Comparison of ENCODE assay signal across 19 cellular contexts in the genomic region with DNA sequence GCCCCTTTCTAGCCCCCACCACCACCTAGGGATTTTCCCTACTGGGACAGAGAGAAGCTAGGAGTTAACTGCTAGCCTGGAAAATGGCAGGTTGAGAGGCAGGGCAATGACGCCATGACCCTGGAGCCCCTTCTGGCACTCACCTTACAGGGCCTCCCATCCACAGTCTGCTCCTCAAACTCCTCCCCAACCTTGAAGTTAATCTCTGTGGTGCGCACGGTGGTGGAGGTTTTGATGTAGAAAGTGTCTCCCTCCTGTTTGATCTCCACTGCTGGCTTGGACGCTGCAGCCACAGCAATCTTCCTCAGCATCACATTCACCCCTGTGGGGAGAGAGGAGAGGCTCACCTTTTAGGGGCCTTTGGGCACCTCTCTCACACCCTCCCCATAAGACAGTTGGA. TPM values are rescaled to one million over a fixed set of nuclear protein-coding genes. Genes with fewer than 3 reads are reported as not detected.
DNase-seq lines count a peak whose midpoint lies in the region; ATAC-seq and TF ChIP-seq lines count a peak whose summit lies in the region.
"Had no signal": no experiment of that assay in that cellular context is flagged by ENCODE, and none has a peak within 500 bp of the region (broad histone marks: within the 10 kb centered on the region; RNA-seq: fewer than 3 reads in every experiment).

No MANE protein-coding gene starts in this region.

- H4K20me1 ChIP-seq in DND-41 (ENCODE audit: insufficient read depth, low read length), result peaks cover 3% of the 10 kb centered on the region; the same call in 1 of the 2 replicates

- CTCF ChIA-PET in RWPE1 (lab: Yijun Ruan, JAX), result interaction anchor here (2.4 to 17.0 kb wide), 2 partner anchors 10 to 25 kb away, joined by 15 to 225 read pairs; no protein-coding TSS in a partner anchor

- no peak overlapping the region for H3K18ac ChIP-seq in neuronal stem cell (ENCODE audit: low read length)

- POLR2A ChIA-PET in RWPE1 (lab: Yijun Ruan, JAX; ENCODE audit: low non-redundant PET), result no interaction called here

- no peaks in the 10 kb centered on the region for H3K36me3 ChIP-seq in DND-41 (ENCODE audit: insufficient read depth, low read length)
- H3K36me3 ChIP-seq in neuronal stem cell (replicated peaks in 1 of 2; ENCODE audit: control insufficient read depth in 2 of 2, insufficient read depth in 2 of 2, low read length in 2 of 2), result peaks cover 26% of the 10 kb centered on the region in 2 donors
- H3K36me3 ChIP-seq: Peyer's patch had no signal

- peaks cover 10% of the 10 kb centered on the region for H3K4me1 ChIP-seq in DND-41 (ENCODE audit: insufficient read depth, low read length)
- peaks cover 15 to 24% of the 10 kb centered on the region in 2 donors for H3K4me1 ChIP-seq in neuronal stem cell (ENCODE audit: control insufficient read depth in 2 of 2, insufficient read depth in 1 of 2, low read depth in 1 of 2, low read length in 2 of 2)

- H3K4me2 ChIP-seq in DND-41 (ENCODE audit: insufficient read depth, low read length) (no peak overlapping the region), neuronal stem cell (ENCODE audit: insufficient read depth, low read length, poor library complexity, severe bottlenecking) (no peak overlapping the region)

- DNase-seq in DND-41, result no peak
- DNase-seq in RWPE1 (ENCODE audit: low spot score), result no peak
- peak; percentile 27 for DNase-seq in left kidney (ENCODE audit: low read depth, low spot score)
- DNase-seq in neuronal stem cell (ENCODE audit: low spot score), result no peak
- no peak for DNase-seq in HCEC 1CT
- no peak for DNase-seq in effector CD4-positive, alpha-beta T cell
- DNase-seq: ACHN, C1 segment of cervical spinal cord, MM.1S, NCI-H1092, NCI-H2081, NCI-H446 treated with DMSO at 0.1 percent for 48 hours, NCI-H69, Peyer's patch, Right ventricle myocardium superior had no signal

- no peak overlapping the region for H2BK120ac ChIP-seq in neuronal stem cell (ENCODE audit: low read depth, low read length)

- H3K9ac ChIP-seq in DND-41 (ENCODE audit: low read depth, low read length) (no peak overlapping the region), neuronal stem cell (ENCODE audit: low read depth, low read length, poor library complexity) (no peak overlapping the region)

- no peak overlapping the region for H3K14ac ChIP-seq in neuronal stem cell (ENCODE audit: low read length)

- H4K91ac ChIP-seq in neuronal stem cell (ENCODE audit: low read depth, low read length, poor library complexity), result no peak overlapping the region

- H3K23ac ChIP-seq in neuronal stem cell (ENCODE audit: low read depth, low read length, poor library complexity), result no peak overlapping the region

- H3K4ac ChIP-seq in neuronal stem cell (ENCODE audit: low read length), result no peak overlapping the region

- H3K79me2 ChIP-seq in DND-41 (ENCODE audit: insufficient read depth, low read length), result no peaks in the 10 kb centered on the region

- peaks cover 9% of the 10 kb centered on the region for H3K79me1 ChIP-seq in neuronal stem cell (ENCODE audit: low read depth, low read length)

- ATAC-seq in DND-41 (ENCODE audit: insufficient read depth, low read depth) (0 out of 3 replicates have a peak, but pooled peaks have one; percentile 35), GM18519 (IDR thresholded peaks at IDR 0.05; ENCODE audit: low FRiP score, unreplicated experiment) (no peak)
- ATAC-seq: HCT116 had no signal

- H3K9me3 ChIP-seq in DND-41 (ENCODE audit: insufficient read depth, low read length, severe bottlenecking), result no peaks in the 10 kb centered on the region
- no peaks in the 10 kb centered on the region for H3K9me3 ChIP-seq in neuronal stem cell (replicated peaks in 1 of 2; ENCODE audit: control insufficient read depth in 2 of 2, insufficient read depth in 1 of 2, low read depth in 1 of 2, low read length in 2 of 2)
- H3K9me3 ChIP-seq: Peyer's patch had no signal

- H2BK15ac ChIP-seq in neuronal stem cell (ENCODE audit: low read length), result no peak overlapping the region

- H3K4me3 ChIP-seq in DND-41 (ENCODE audit: low read depth in 1 of 2, low read length in 2 of 2) (no peak overlapping the region), neuronal stem cell (ENCODE audit: low read length in 2 of 2) (no peak overlapping the region)
- H3K4me3 ChIP-seq: Peyer's patch, SK-N-MC had no signal

- peak overlapping the region; percentile 7 for H2BK5ac ChIP-seq in neuronal stem cell (ENCODE audit: low read length)

- H2AFZ ChIP-seq in DND-41 (ENCODE audit: low read depth, low read length), result no peak overlapping the region
- no peak overlapping the region for H2AFZ ChIP-seq in neuronal stem cell (ENCODE audit: low read length)

- TF ChIP-seq CTCF in DND-41 (IDR thresholded peaks at IDR 0.05; ENCODE audit: borderline replicate concordance, extremely low read depth, low read length, poor library complexity, severe bottlenecking) (no peak), RWPE1 (conservative IDR thresholded peaks at IDR 0.05; ENCODE audit: low read depth) (no peak)

- no CpG with 5 or more reads among the region's 4 CpGs for WGBS in neuronal stem cell (ENCODE audit: extremely low coverage in 2 of 2, insufficient read length in 2 of 2, insufficient replicate concordance in 1 of 2), 2 donors

- no peak overlapping the region for H2BK12ac ChIP-seq in neuronal stem cell (ENCODE audit: low read length)

- no peak overlapping the region for H2AK5ac ChIP-seq in neuronal stem cell (ENCODE audit: low read depth, low read length)

- peaks cover 10% of the 10 kb centered on the region for H3K27me3 ChIP-seq in DND-41 (ENCODE audit: insufficient read depth, low read length, poor library complexity)
- H3K27me3 ChIP-seq in neuronal stem cell (ENCODE audit: control insufficient read depth in 3 of 3, insufficient read depth in 3 of 3, low read depth in 1 of 3, low read length in 3 of 3), result no peaks in the 10 kb centered on the region
- H3K27me3 ChIP-seq: Peyer's patch had no signal

- H4K8ac ChIP-seq in neuronal stem cell (ENCODE audit: low read depth, low read length), result no peak overlapping the region

- H3K27ac ChIP-seq in DND-41 (ENCODE audit: low read length), result no peak overlapping the region
- peak overlapping the region; percentile 47 for H3K27ac ChIP-seq in RWPE1
- H3K27ac ChIP-seq in neuronal stem cell (replicated peaks; ENCODE audit: low read length), result no peak overlapping the region
- H3K27ac ChIP-seq: Peyer's patch, SK-N-MC had no signal

RNA-seq across cellular contexts. Expression of gene CRABP2, which starts 4.7 kb away (rescaled TPM):
- polyA plus RNA-seq in neuronal stem cell (2013, experiment 1 of 2), result 479 TPM
- 474 TPM for polyA plus RNA-seq in neuronal stem cell (2013, experiment 2 of 2)

RNA-seq across cellular contexts. Expression of gene NES, which starts 23.5 kb away (rescaled TPM):
- 150 TPM for polyA plus RNA-seq in neuronal stem cell (2013, experiment 1 of 2)
- 143 TPM for polyA plus RNA-seq in neuronal stem cell (2013, experiment 2 of 2)
- polyA plus RNA-seq: IgD-negative memory B cell had no signal

RNA-seq across cellular contexts. Expression of gene METTL25B, which starts 27.5 kb away (rescaled TPM):
- 48.9 TPM for polyA plus RNA-seq in neuronal stem cell (2013, experiment 1 of 2)
- 45.3 TPM for polyA plus RNA-seq in neuronal stem cell (2013, experiment 2 of 2)

RNA-seq across cellular contexts. Expression of gene ISG20L2, which starts 27.8 kb away (rescaled TPM):
- 32.9 TPM for polyA plus RNA-seq in neuronal stem cell (2013, experiment 1 of 2)
- 33.3 TPM for polyA plus RNA-seq in neuronal stem cell (2013, experiment 2 of 2)

RNA-seq across cellular contexts. Expression of gene MRPL24, which starts 40.2 kb away (rescaled TPM):
- 31.9 TPM for polyA plus RNA-seq in neuronal stem cell (2013, experiment 1 of 2)
- 30.3 TPM for polyA plus RNA-seq in neuronal stem cell (2013, experiment 2 of 2)
